ENCODE assay signal across 14 cellular contexts in genomic region chr19:295687-296370, GRCh38. TPM values are rescaled to one million over a fixed set of nuclear protein-coding genes. Genes with fewer than 3 reads are reported as not detected.
DNase-seq lines count a peak whose midpoint lies in the region; ATAC-seq and TF ChIP-seq lines count a peak whose summit lies in the region.
"Had no signal": no experiment of that assay in that cellular context is flagged by ENCODE, and none has a peak within 500 bp of the region (broad histone marks: within the 10 kb centered on the region; RNA-seq: fewer than 3 reads in every experiment).

No MANE protein-coding gene starts in this region.

- no peaks in the 10 kb centered on the region for H3K9me3 Mint-ChIP-seq in endodermal cell
- H3K9me3 Mint-ChIP-seq in activated CD4-positive, alpha-beta memory T cell treated with anti-CD3 and anti-CD28 coated beads for 36 hours = no peaks in the 10 kb centered on the region

- H3K27ac Mint-ChIP-seq in endodermal cell = peak overlapping the region; percentile 15
- no peak overlapping the region for H3K27ac Mint-ChIP-seq in activated CD4-positive, alpha-beta memory T cell treated with anti-CD3 and anti-CD28 coated beads for 36 hours

- H3K27me3 ChIP-seq in endodermal cell (ENCODE audit: control insufficient read depth, insufficient read depth, low read length, poor library complexity, severe bottlenecking) (peaks cover 9% of the 10 kb centered on the region), osteoblast (ENCODE audit: insufficient read depth, low read length) (peaks cover 37% of the 10 kb centered on the region)

- no peak overlapping the region for H3K9ac ChIP-seq in endodermal cell (ENCODE audit: extremely low read depth, low read length, poor library complexity, severe bottlenecking)

- intact Hi-C loops in left ventricle myocardium superior (cut with micrococcal nuclease) = no loop called here
- intact Hi-C loops in cardiac septum (cut with DNase I) = no loop called here
- intact Hi-C loops in activated CD4-positive, alpha-beta memory T cell treated with anti-CD3 and anti-CD28 coated beads for 36 hours (cut with micrococcal nuclease) = no loop called here

- DNase-seq in left ventricle myocardium superior = no peak
- no peak for DNase-seq in cardiac septum (ENCODE audit: low spot score)
- peak; percentile 47 for DNase-seq in endodermal cell
- peak; percentile 81 for DNase-seq in osteoblast (ENCODE audit: insufficient read length, low spot score, missing footprints)
- DNase-seq in NK-92 treated with Interleukin-12 subunit alpha and Interleukin-12 subunit beta, amount 100 ng/mL, for 24 hours (lab: John Stamatoyannopoulos, UW) = no peak
- DNase-seq in activated CD4-positive, alpha-beta memory T cell treated with anti-CD3 and anti-CD28 coated beads for 36 hours = no peak
- DNase-seq: foreskin keratinocyte, NCI-H2107, NCI-H526 treated with DMSO at 0.1 percent for 48 hours, PC-3 had no signal

- 78 to 95% methylated on average over 4 to 13 of the region's 13 CpGs for WGBS in endodermal cell (ENCODE audit: insufficient coverage in 1 of 2, insufficient read length in 1 of 2), 2 experiments

- no peak overlapping the region for H3K4me3 ChIP-seq in endodermal cell (ENCODE audit: low read length)
- H3K4me3 ChIP-seq in osteoblast (ENCODE audit: insufficient read depth, low read length) = no peak overlapping the region
- H3K4me3 ChIP-seq: ascending aorta had no signal

- ATAC-seq in left ventricle myocardium superior (peak; percentile 7), GM19351 (IDR thresholded peaks at IDR 0.05; ENCODE audit: unreplicated experiment) (no peak), HG02981 (IDR thresholded peaks at IDR 0.05; ENCODE audit: unreplicated experiment) (no peak)
- ATAC-seq: PC-3 had no signal

- TF ChIP-seq CTCF in endodermal cell (conservative IDR thresholded peaks at IDR 0.05) (no peak), osteoblast (IDR thresholded peaks at IDR 0.05; ENCODE audit: extremely low read depth, low read depth, low read length) (no peak)

- no peaks in the 10 kb centered on the region for H3K9me3 ChIP-seq in endodermal cell (ENCODE audit: control insufficient read depth, low read length)
- no peaks in the 10 kb centered on the region for H3K9me3 ChIP-seq in osteoblast (ENCODE audit: low read depth, low read length)
- H3K9me3 ChIP-seq: ascending aorta had no signal

- H3K79me2 ChIP-seq in osteoblast (ENCODE audit: insufficient read depth, low read length) = no peaks in the 10 kb centered on the region

- CTCF ChIA-PET in activated CD4-positive, alpha-beta memory T cell treated with anti-CD3 and anti-CD28 coated beads for 36 hours (lab: Charles Lee) = interaction anchor here (0.6 to 1.2 kb wide), 4 partner anchors 22 to 215 kb away, joined by 3 to 4 read pairs (median 3); no protein-coding TSS in a partner anchor

- POLR2A ChIA-PET in activated CD4-positive, alpha-beta memory T cell treated with anti-CD3 and anti-CD28 coated beads for 36 hours (lab: Charles Lee) = no interaction called here

- peaks cover 31% of the 10 kb centered on the region for H3K27me3 Mint-ChIP-seq in endodermal cell (ENCODE audit: insufficient read depth)
- peaks cover 36% of the 10 kb centered on the region for H3K27me3 Mint-ChIP-seq in activated CD4-positive, alpha-beta memory T cell treated with anti-CD3 and anti-CD28 coated beads for 36 hours

- H3K27ac ChIP-seq in endodermal cell (ENCODE audit: low read depth, low read length) = no peak overlapping the region
- no peak overlapping the region for H3K27ac ChIP-seq in osteoblast (ENCODE audit: low read depth, low read length)
- H3K27ac ChIP-seq: foreskin keratinocyte had no signal

- peaks cover 13% of the 10 kb centered on the region for H3K4me1 Mint-ChIP-seq in endodermal cell
- H3K4me1 Mint-ChIP-seq in activated CD4-positive, alpha-beta memory T cell treated with anti-CD3 and anti-CD28 coated beads for 36 hours (ENCODE audit: low read depth) = peaks cover 8% of the 10 kb centered on the region

- H3K36me3 ChIP-seq in endodermal cell (ENCODE audit: control insufficient read depth, insufficient read depth, low read length) (no peaks in the 10 kb centered on the region), osteoblast (ENCODE audit: insufficient read depth, low read length) (no peaks in the 10 kb centered on the region)
- H3K36me3 ChIP-seq: ascending aorta had no signal

- peaks cover 19% of the 10 kb centered on the region for H4K20me1 ChIP-seq in osteoblast (ENCODE audit: insufficient read depth, low read length)

- no peak overlapping the region for H3K4me2 ChIP-seq in osteoblast (ENCODE audit: insufficient read depth, low read length)

- no peak overlapping the region for H2AFZ ChIP-seq in osteoblast (ENCODE audit: low read length)

- H3K4me3 Mint-ChIP-seq in endodermal cell = no peak overlapping the region
- no peak overlapping the region for H3K4me3 Mint-ChIP-seq in activated CD4-positive, alpha-beta memory T cell treated with anti-CD3 and anti-CD28 coated beads for 36 hours

- peaks cover 3% of the 10 kb centered on the region for H3K4me1 ChIP-seq in endodermal cell (ENCODE audit: control insufficient read depth, insufficient read depth, low read length)
- peaks cover 11% of the 10 kb centered on the region for H3K4me1 ChIP-seq in osteoblast (ENCODE audit: insufficient read depth, low read length)
- H3K4me1 ChIP-seq: foreskin keratinocyte had no signal

- no peaks in the 10 kb centered on the region for H3K36me3 Mint-ChIP-seq in endodermal cell (ENCODE audit: low read depth)
- H3K36me3 Mint-ChIP-seq in activated CD4-positive, alpha-beta memory T cell treated with anti-CD3 and anti-CD28 coated beads for 36 hours = no peaks in the 10 kb centered on the region

RNA-seq across cellular contexts. Expression of gene PLPP2, which starts 4.6 kb away (rescaled TPM):
- total RNA-seq in left ventricle myocardium superior (0.27 TPM), cardiac septum (0.81 TPM), endodermal cell (10 to 100 TPM; 49.9 to 56.9 TPM), osteoblast (1.1 and 1.5 TPM in 2 replicates)
- 5.0 TPM for polyA plus RNA-seq in endodermal cell (2013, experiment 1 of 2)
- polyA plus RNA-seq in endodermal cell (2013, experiment 2 of 2) = 5.8 TPM
- total RNA-seq in activated CD4-positive, alpha-beta memory T cell treated with anti-CD3 and anti-CD28 coated beads for 36 hours = under 1 TPM; 0.51 to 0.67 TPM
- total RNA-seq: myocyte, PC-3 had no signal

RNA-seq across cellular contexts. Expression of gene MIER2, which starts 48.8 kb away (rescaled TPM):
- total RNA-seq in left ventricle myocardium superior (20.0 TPM), cardiac septum (21.8 TPM), endodermal cell (10 to 100 TPM; 50.5 to 51.3 TPM), osteoblast (10.9 and 14.8 TPM in 2 replicates)
- polyA plus RNA-seq in endodermal cell (2013, experiment 1 of 2) = 42.8 TPM
- polyA plus RNA-seq in endodermal cell (2013, experiment 2 of 2) = 45.0 TPM
- 10 to 100 TPM; 22.1 to 23.1 TPM for total RNA-seq in activated CD4-positive, alpha-beta memory T cell treated with anti-CD3 and anti-CD28 coated beads for 36 hours
- total RNA-seq: PC-3 had no signal

Comparison
In these comparisons a context has a peak if more than half of its experiments do, and no peak if none do; other contexts are left out.
1. DNase-seq: peak in endodermal cell (single experiment) and osteoblast (single experiment); none in left ventricle myocardium superior (single experiment), cardiac septum (single experiment), NK-92 treated with Interleukin-12 subunit alpha and Interleukin-12 subunit beta, amount 100 ng/mL, for 24 hours (single experiment) and activated CD4-positive, alpha-beta memory T cell treated with anti-CD3 and anti-CD28 coated beads for 36 hours (single experiment).
2. RNA of gene PLPP2, which starts 4.6 kb away (total RNA-seq): 49.9 to 56.9 TPM in endodermal cell; 1.1 to 1.5 TPM in osteoblast, 0.81 TPM in cardiac septum (single experiment), 0.51 to 0.67 TPM in activated CD4-positive, alpha-beta memory T cell treated with anti-CD3 and anti-CD28 coated beads for 36 hours and 0.27 TPM in left ventricle myocardium superior (single experiment); every median in the first group is over 10 times any median in the second.